Comparison of ENCODE assay signal across 3 cellular contexts in the genomic region with DNA sequence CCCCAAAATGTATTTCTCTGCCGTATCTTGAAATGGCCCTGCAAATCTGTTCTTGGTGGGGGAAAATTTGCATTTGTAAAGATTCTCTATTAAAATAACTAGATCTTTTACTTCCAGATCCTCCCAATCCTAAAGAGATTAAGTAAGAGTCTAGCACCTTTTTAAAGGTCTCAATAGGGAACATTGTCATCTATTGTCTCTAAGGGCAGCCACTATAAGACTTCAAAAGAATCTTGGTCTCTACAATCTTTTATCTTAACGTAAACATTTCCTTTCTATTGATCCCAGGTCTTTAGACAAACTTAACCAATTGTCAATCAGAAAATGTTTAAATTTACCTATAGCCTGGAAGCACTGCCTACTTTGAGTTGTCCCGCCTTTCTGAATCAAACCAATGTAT.
"Had no signal": no experiment of that assay in that cellular context is flagged by ENCODE, and none has a peak within 500 bp of the region (broad histone marks: within the 10 kb centered on the region; RNA-seq: fewer than 3 reads in every experiment).

No MANE protein-coding gene starts in this region.

- H3K4me3 ChIP-seq: GM12878 had no signal

- ATAC-seq: GM12878 had no signal

- DNase-seq: GDM1, GF-D8 had no signal
